1 cellular context compared by ENCODE assay signal in the genomic region with DNA sequence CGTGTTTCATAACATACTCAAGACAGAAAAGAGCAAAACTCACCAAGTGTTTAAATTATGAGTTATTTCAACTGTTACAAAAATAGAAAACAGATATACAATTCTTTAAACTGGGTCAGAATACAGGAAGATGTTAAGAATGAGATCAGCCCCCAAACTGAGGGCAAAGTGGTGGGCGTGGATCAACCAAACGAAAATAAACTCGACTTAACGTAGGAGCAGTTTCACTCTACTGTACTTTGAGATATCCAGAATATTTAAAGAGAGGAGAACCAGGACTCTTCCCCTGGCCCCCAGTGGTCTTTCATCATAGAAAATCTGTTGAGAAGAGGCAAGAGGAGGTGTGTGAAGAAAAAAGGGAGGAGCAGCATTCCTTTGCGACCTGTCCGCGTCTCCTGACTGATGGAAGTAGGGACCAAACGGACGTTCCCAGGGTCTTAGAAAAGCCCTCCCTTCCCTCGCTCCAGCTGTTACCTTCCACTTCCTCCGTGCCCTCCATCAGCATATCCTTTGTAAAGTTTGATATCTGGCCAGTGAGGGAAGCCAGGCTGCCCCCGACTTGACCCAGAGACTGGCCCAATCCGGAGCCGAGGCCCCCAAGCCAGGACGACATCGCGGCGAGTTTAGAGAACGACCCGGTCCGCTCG.
TF ChIP-seq lines count a peak whose summit lies in the region.

No MANE protein-coding gene starts in this region.

TF ChIP-seq in H1, 55 proteins besides CTCF, POLR2A, EP300 and RAD21 (continued from another document):
- TF ChIP-seq MAFK (IDR thresholded peaks at IDR 0.05; ENCODE audit: low read depth, low read length), result no peak
- 0 out of 2 replicates have a peak, but pooled peaks have one; percentile 54 for TF ChIP-seq RXRA (IDR thresholded peaks at IDR 0.05; ENCODE audit: insufficient read depth, low read depth, low read length)
- peak; percentile 54; the same call in 1 of the 2 replicates for TF ChIP-seq TBP (IDR thresholded peaks at IDR 0.05; ENCODE audit: low read depth, low read length)
- no peak for TF ChIP-seq CREB1 (IDR thresholded peaks at IDR 0.05)
- peak; percentile 73; the same call in 1 of the 2 replicates for TF ChIP-seq POLR2AphosphoS5 (IDR thresholded peaks at IDR 0.05; ENCODE audit: low read depth, low read length)
- TF ChIP-seq, protein P1, sequence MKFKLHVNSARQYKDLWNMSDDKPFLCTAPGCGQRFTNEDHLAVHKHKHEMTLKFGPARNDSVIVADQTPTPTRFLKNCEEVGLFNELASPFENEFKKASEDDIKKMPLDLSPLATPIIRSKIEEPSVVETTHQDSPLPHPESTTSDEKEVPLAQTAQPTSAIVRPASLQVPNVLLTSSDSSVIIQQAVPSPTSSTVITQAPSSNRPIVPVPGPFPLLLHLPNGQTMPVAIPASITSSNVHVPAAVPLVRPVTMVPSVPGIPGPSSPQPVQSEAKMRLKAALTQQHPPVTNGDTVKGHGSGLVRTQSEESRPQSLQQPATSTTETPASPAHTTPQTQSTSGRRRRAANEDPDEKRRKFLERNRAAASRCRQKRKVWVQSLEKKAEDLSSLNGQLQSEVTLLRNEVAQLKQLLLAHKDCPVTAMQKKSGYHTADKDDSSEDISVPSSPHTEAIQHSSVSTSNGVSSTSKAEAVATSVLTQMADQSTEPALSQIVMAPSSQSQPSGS (IDR thresholded peaks at IDR 0.05; ENCODE audit: low read length), result no peak
- TF ChIP-seq BACH1 (IDR thresholded peaks at IDR 0.05; ENCODE audit: low read length), result no peak
- no peak for TF ChIP-seq JUND (IDR thresholded peaks at IDR 0.05; ENCODE audit: low read length)
